In genomic region chr10:61902448-61903183, GRCh38 we compare ENCODE assay signal across 1 cellular context.
A peak's percentile ranks its signal among the peaks of the same experiment; 100 is the strongest.
TF ChIP-seq lines count a peak whose summit lies in the region.

No MANE protein-coding gene starts in this region.

TF ChIP-seq in HEK293, 187 proteins besides CTCF, POLR2A, EP300 and RAD21 (continued from another document):
- peak; percentile 24; the same call in 1 of the 2 replicates for TF ChIP-seq PATZ1 (tag by site-specific recombination; IDR thresholded peaks at IDR 0.05)
- TF ChIP-seq ZNF169 (tag by site-specific recombination; IDR thresholded peaks at IDR 0.05): no peak
- peak; percentile 62; the same call in 1 of the 2 replicates for TF ChIP-seq ZNF501 (tag by site-specific recombination; IDR thresholded peaks at IDR 0.05)
- no peak for TF ChIP-seq ZNF521 (tag by site-specific recombination; IDR thresholded peaks at IDR 0.05)
- TF ChIP-seq ZBTB6 (tag by site-specific recombination; IDR thresholded peaks at IDR 0.05): no peak
- no peak for TF ChIP-seq ZNF221 (tag by site-specific recombination; IDR thresholded peaks at IDR 0.05; ENCODE audit: borderline replicate concordance)
- 0 out of 2 replicates have a peak, but pooled peaks have one; percentile 49 for TF ChIP-seq REPIN1 (tag by site-specific recombination; IDR thresholded peaks at IDR 0.05; ENCODE audit: low read depth)
- TF ChIP-seq ZBTB1 (tag by site-specific recombination; IDR thresholded peaks at IDR 0.05): 0 out of 2 replicates have a peak, but pooled peaks have one; percentile 20
- TF ChIP-seq ZSCAN4 (tag by site-specific recombination; IDR thresholded peaks at IDR 0.05): peak; percentile 97
- no peak for TF ChIP-seq ZNF626 (tag by site-specific recombination; IDR thresholded peaks at IDR 0.05)
- peak; percentile 48 for TF ChIP-seq ZNF654 (tag by site-specific recombination; IDR thresholded peaks at IDR 0.05; ENCODE audit: low read depth)
- TF ChIP-seq ZNF423 (tag by site-specific recombination; IDR thresholded peaks at IDR 0.05): no peak
- no peak for TF ChIP-seq TRIM28 (IDR thresholded peaks at IDR 0.05; ENCODE audit: borderline replicate concordance, low read length)
- TF ChIP-seq ZNF776 (tag by site-specific recombination; IDR thresholded peaks at IDR 0.05; ENCODE audit: borderline replicate concordance): no peak
- TF ChIP-seq GLIS2 (tag by site-specific recombination; IDR thresholded peaks at IDR 0.05): no peak
